9 cellular contexts compared by ENCODE assay signal in the genomic region with DNA sequence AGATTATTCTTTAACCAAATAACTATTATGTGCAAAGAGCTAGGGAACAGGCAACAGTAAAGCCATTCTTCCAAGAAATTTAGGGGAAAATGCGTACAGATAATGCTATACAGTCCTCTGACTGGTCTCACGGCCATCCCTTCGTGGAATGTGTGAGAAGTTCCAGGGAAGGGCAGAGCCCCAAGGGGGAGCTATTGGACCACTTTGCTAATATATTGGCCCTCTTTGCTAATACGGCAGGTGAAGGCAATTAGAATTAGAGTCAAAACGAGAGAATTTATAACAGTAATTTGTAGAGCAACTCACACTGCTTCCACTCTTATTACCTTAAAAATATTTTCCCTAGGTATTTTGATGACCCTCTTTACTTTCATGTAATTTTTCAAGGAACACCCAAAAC.
A peak's percentile ranks its signal among the peaks of the same experiment; 100 is the strongest.
DNase-seq lines count a peak whose midpoint lies in the region; ATAC-seq and TF ChIP-seq lines count a peak whose summit lies in the region.
"Had no signal": no experiment of that assay in that cellular context is flagged by ENCODE, and none has a peak within 500 bp of the region (broad histone marks: within the 10 kb centered on the region; RNA-seq: fewer than 3 reads in every experiment).

No MANE protein-coding gene starts in this region.

- H3K27me3 ChIP-seq in effector memory CD4-positive, alpha-beta T cell (replicated peaks; ENCODE audit: control insufficient read depth, insufficient read depth, low read length, poor library complexity, severe bottlenecking) = peaks cover 3% of the 10 kb centered on the region

- H3K27ac Mint-ChIP-seq in T-helper 17 cell = peak overlapping the region; percentile 29

- peaks cover 6% of the 10 kb centered on the region for H3K4me1 ChIP-seq in effector memory CD4-positive, alpha-beta T cell (ENCODE audit: control insufficient read depth, insufficient read depth, low read length, poor library complexity, severe bottlenecking)

- H3K27ac ChIP-seq in effector memory CD4-positive, alpha-beta T cell (ENCODE audit: insufficient read depth, low read length, poor library complexity, severe bottlenecking) = no peak overlapping the region
- H3K27ac ChIP-seq: neutrophil had no signal

- no peaks in the 10 kb centered on the region for H3K9me3 ChIP-seq in T-helper 17 cell (ENCODE audit: control insufficient read depth, low read length, poor library complexity, severe bottlenecking)
- H3K9me3 ChIP-seq in effector memory CD4-positive, alpha-beta T cell (ENCODE audit: control insufficient read depth, low read length) = no peaks in the 10 kb centered on the region
- H3K9me3 ChIP-seq: neutrophil had no signal

- in situ Hi-C loops in GM13976 (cut with MboI; ENCODE audit: low sequenced_read_pairs, unreplicated experiment) = loop anchor here (25.0 kb wide), 1 partner anchor 1530 kb away; the partner anchor contains the start of gene HTR1B

- no peaks in the 10 kb centered on the region for H3K36me3 ChIP-seq in effector memory CD4-positive, alpha-beta T cell (ENCODE audit: control insufficient read depth, insufficient read depth, low read length)
- H3K36me3 ChIP-seq: neutrophil had no signal

- peak; percentile 37 for TF ChIP-seq CTCF in GM13976 (IDR thresholded peaks at IDR 0.05; ENCODE audit: borderline replicate concordance, control extremely low read depth, extremely low read depth, insufficient read depth, missing control alignments)

- no peak overlapping the region for H3K4me3 ChIP-seq in effector memory CD4-positive, alpha-beta T cell (ENCODE audit: insufficient read depth, low read depth, low read length, poor library complexity, severe bottlenecking)

- peaks cover 4% of the 10 kb centered on the region for H3K36me3 Mint-ChIP-seq in T-helper 17 cell (ENCODE audit: low read depth)

- peaks cover 8% of the 10 kb centered on the region for H3K4me1 Mint-ChIP-seq in T-helper 17 cell

- DNase-seq in GM13976 (ENCODE audit: low spot score) (peak; percentile 33), HS-27A (ENCODE audit: low read depth) (peak; percentile 9), T-helper 17 cell (no peak), iPS-NIHi7 (ENCODE audit: extremely low spot score) (peak; percentile 60), mesenteric fat pad (ENCODE audit: low spot score) (no peak)
- no peak for DNase-seq in activated naive CD4-positive, alpha-beta T cell treated with anti-CD3 and anti-CD28 coated beads, Interleukin-2, amount 50 U/mL, for 16 hours
- no peak for DNase-seq in effector memory CD4-positive, alpha-beta T cell

- peaks cover 37% of the 10 kb centered on the region for H3K27me3 Mint-ChIP-seq in T-helper 17 cell

- no peak for ATAC-seq in T-helper 17 cell
- ATAC-seq in GM21526 (IDR thresholded peaks at IDR 0.05; ENCODE audit: low FRiP score, unreplicated experiment) = no peak

- H3K4me3 Mint-ChIP-seq in T-helper 17 cell = no peak overlapping the region

Comparison
In these comparisons a context has a peak if more than half of its experiments do, and no peak if none do; other contexts are left out.
1. DNase-seq: peak in GM13976 (single experiment), HS-27A (single experiment) and iPS-NIHi7 (single experiment); none in T-helper 17 cell (0 of 3), mesenteric fat pad (single experiment), activated naive CD4-positive, alpha-beta T cell treated with anti-CD3 and anti-CD28 coated beads, Interleukin-2, amount 50 U/mL, for 16 hours (single experiment) and effector memory CD4-positive, alpha-beta T cell (0 of 3).